ENCODE assay signal across 8 cellular contexts in the genomic region with DNA sequence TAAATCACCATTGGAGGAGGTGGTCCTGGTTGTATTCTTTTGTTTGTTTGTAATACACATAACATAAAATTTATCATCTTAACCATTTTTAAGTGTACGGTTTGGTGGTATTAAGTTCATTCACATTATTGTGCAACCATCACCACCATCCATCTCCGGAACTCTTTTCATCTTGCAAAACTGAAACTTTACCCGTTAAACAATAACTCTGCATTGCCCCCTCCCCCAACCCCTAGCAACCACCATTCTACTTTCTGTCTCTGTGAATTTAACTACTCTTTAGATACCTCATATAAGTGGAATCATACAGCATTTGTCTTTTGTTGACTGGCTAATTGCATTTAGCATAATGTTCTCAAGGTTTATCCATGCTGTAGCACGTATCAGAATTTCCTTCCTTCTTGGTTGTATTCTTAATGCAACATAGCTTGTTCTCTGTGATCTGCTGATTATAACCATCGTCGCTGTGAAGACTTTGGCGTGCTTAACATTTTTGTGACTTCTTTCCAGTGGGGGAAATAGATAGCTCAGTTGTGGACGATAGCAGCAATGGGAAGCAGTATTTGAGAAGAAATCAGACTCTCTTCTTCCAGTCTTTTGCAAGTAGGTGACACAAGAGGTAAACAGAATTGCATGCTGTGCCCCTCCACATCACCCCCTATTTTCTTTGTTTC.
DNase-seq lines count a peak whose midpoint lies in the region; ATAC-seq and TF ChIP-seq lines count a peak whose summit lies in the region.

No MANE protein-coding gene starts in this region.

- H3K4me1 ChIP-seq in Karpas-422 (ENCODE audit: low read length), result peaks cover 15% of the 10 kb centered on the region

- peak; percentile 70 for ATAC-seq in activated CD4-positive, alpha-beta T cell treated with anti-CD3 and anti-CD28 coated beads for 36 hours
- no peak for ATAC-seq in activated naive CD8-positive, alpha-beta T cell treated with anti-CD3 and anti-CD28 coated beads, Interleukin-2, amount 50 U/mL, for 24 hours

- TF ChIP-seq CTCF in WERI-Rb-1 (IDR thresholded peaks at IDR 0.05; ENCODE audit: low read depth, low read length), result no peak

- H3K27me3 Mint-ChIP-seq in activated CD4-positive, alpha-beta T cell treated with anti-CD3 and anti-CD28 coated beads for 36 hours, result no peaks in the 10 kb centered on the region
- H3K27me3 Mint-ChIP-seq in activated naive CD8-positive, alpha-beta T cell treated with anti-CD3 and anti-CD28 coated beads, Interleukin-2, amount 50 U/mL, for 24 hours, result no peaks in the 10 kb centered on the region

- CTCF ChIA-PET in activated CD4-positive, alpha-beta T cell treated with anti-CD3 and anti-CD28 coated beads for 36 hours (lab: Charles Lee), result interaction anchor here (0.6 to 2.6 kb wide), 3 partner anchors 52 to 861 kb away, joined by 3 to 22 read pairs (median 3); no protein-coding TSS in a partner anchor

- no peaks in the 10 kb centered on the region for H3K9me3 Mint-ChIP-seq in activated CD4-positive, alpha-beta T cell treated with anti-CD3 and anti-CD28 coated beads for 36 hours (ENCODE audit: low read depth)
- H3K9me3 Mint-ChIP-seq in activated naive CD8-positive, alpha-beta T cell treated with anti-CD3 and anti-CD28 coated beads, Interleukin-2, amount 50 U/mL, for 24 hours, result peaks cover 4% of the 10 kb centered on the region

- H3K79me2 ChIP-seq in Karpas-422 (ENCODE audit: low read length), result no peaks in the 10 kb centered on the region

- no peak overlapping the region for H3K4me3 ChIP-seq in Karpas-422 (ENCODE audit: low read length)
- no peak overlapping the region for H3K4me3 ChIP-seq in WERI-Rb-1 (ENCODE audit: low read depth, low read length)

- H3K4me3 Mint-ChIP-seq in activated CD4-positive, alpha-beta T cell treated with anti-CD3 and anti-CD28 coated beads for 36 hours, result peak overlapping the region; percentile 40
- H3K4me3 Mint-ChIP-seq in activated naive CD8-positive, alpha-beta T cell treated with anti-CD3 and anti-CD28 coated beads, Interleukin-2, amount 50 U/mL, for 24 hours, result peak overlapping the region; percentile 43

- no peak overlapping the region for H3K9ac ChIP-seq in Karpas-422 (ENCODE audit: low read length)

- H3K36me3 ChIP-seq in Karpas-422 (ENCODE audit: insufficient read depth, low read length) (no peaks in the 10 kb centered on the region), WERI-Rb-1 (no peaks in the 10 kb centered on the region)

- POLR2A ChIA-PET in activated CD4-positive, alpha-beta T cell treated with anti-CD3 and anti-CD28 coated beads for 36 hours (lab: Charles Lee), result no interaction called here

- H3K27ac ChIP-seq in Karpas-422 (ENCODE audit: low read length), result no peak overlapping the region
- no peak overlapping the region for H3K27ac ChIP-seq in WERI-Rb-1

- no peak overlapping the region for H2AFZ ChIP-seq in Karpas-422 (ENCODE audit: low read length)

- 0 out of 2 replicates have a peak, but pooled peaks cover 3% of the 10 kb centered on the region for H3K27me3 ChIP-seq in Karpas-422 (ENCODE audit: low read length)
- no peaks in the 10 kb centered on the region for H3K27me3 ChIP-seq in WERI-Rb-1 (ENCODE audit: insufficient read depth, low read depth, severe bottlenecking)

- H3K36me3 Mint-ChIP-seq in activated CD4-positive, alpha-beta T cell treated with anti-CD3 and anti-CD28 coated beads for 36 hours (ENCODE audit: low read depth), result no peaks in the 10 kb centered on the region
- no peaks in the 10 kb centered on the region for H3K36me3 Mint-ChIP-seq in activated naive CD8-positive, alpha-beta T cell treated with anti-CD3 and anti-CD28 coated beads, Interleukin-2, amount 50 U/mL, for 24 hours (ENCODE audit: low read depth)

- H3K9me2 ChIP-seq in Karpas-422 (replicated peaks; ENCODE audit: insufficient read depth, low read length), result no peaks in the 10 kb centered on the region

- intact Hi-C loops in activated CD4-positive, alpha-beta T cell treated with anti-CD3 and anti-CD28 coated beads for 36 hours (cut with DNase I, micrococcal nuclease), result loop anchor here (5.0 to 10.0 kb wide), 4 partner anchors 840 to 1182 kb away; partner anchors contain the start of gene JUN (in 1 of the 2)

- DNase-seq in activated CD4-positive, alpha-beta T cell treated with anti-CD3 and anti-CD28 coated beads for 36 hours, result peak; percentile 58
- no peak for DNase-seq in activated CD4-positive, alpha-beta T cell treated with anti-CD3 and anti-CD28 coated beads for 1 hour
- DNase-seq in Karpas-422, result no peak
- peak; percentile 20 for DNase-seq in activated naive CD8-positive, alpha-beta T cell treated with anti-CD3 and anti-CD28 coated beads, Interleukin-2, amount 50 U/mL, for 24 hours
- peak in 4 of 6 experiments; percentile 11 to 48 (median 40) for DNase-seq in stimulated activated naive CD4-positive, alpha-beta T cell (lab: John Stamatoyannopoulos, UW)
- no peak for DNase-seq in WERI-Rb-1
- DNase-seq in islet precursor cell, result no peak
- DNase-seq in NCI-H226, result no peak

- H4K20me1 ChIP-seq in Karpas-422 (ENCODE audit: insufficient read depth, low read depth, low read length), result no peaks in the 10 kb centered on the region

- H3K27ac Mint-ChIP-seq in activated CD4-positive, alpha-beta T cell treated with anti-CD3 and anti-CD28 coated beads for 36 hours, result peak overlapping the region; percentile 72
- peak overlapping the region; percentile 3 for H3K27ac Mint-ChIP-seq in activated naive CD8-positive, alpha-beta T cell treated with anti-CD3 and anti-CD28 coated beads, Interleukin-2, amount 50 U/mL, for 24 hours

- H3K9me3 ChIP-seq in Karpas-422 (ENCODE audit: low read length) (no peaks in the 10 kb centered on the region), WERI-Rb-1 (ENCODE audit: severe bottlenecking) (no peaks in the 10 kb centered on the region)

- peaks cover 21% of the 10 kb centered on the region for H3K4me1 Mint-ChIP-seq in activated CD4-positive, alpha-beta T cell treated with anti-CD3 and anti-CD28 coated beads for 36 hours
- peaks cover 30% of the 10 kb centered on the region for H3K4me1 Mint-ChIP-seq in activated naive CD8-positive, alpha-beta T cell treated with anti-CD3 and anti-CD28 coated beads, Interleukin-2, amount 50 U/mL, for 24 hours

- peak overlapping the region; percentile 20 for H3K4me2 ChIP-seq in Karpas-422 (ENCODE audit: low read depth, low read length, poor library complexity, severe bottlenecking)

Comparison
In these comparisons a context has a peak if more than half of its experiments do, and no peak if none do; other contexts are left out.
1. DNase-seq: peak in activated CD4-positive, alpha-beta T cell treated with anti-CD3 and anti-CD28 coated beads for 36 hours (single experiment), activated naive CD8-positive, alpha-beta T cell treated with anti-CD3 and anti-CD28 coated beads, Interleukin-2, amount 50 U/mL, for 24 hours (single experiment) and stimulated activated naive CD4-positive, alpha-beta T cell (4 of 6); none in activated CD4-positive, alpha-beta T cell treated with anti-CD3 and anti-CD28 coated beads for 1 hour (single experiment), Karpas-422 (single experiment), WERI-Rb-1 (single experiment), islet precursor cell (single experiment) and NCI-H226 (single experiment).